ENCODE assay signal across 15 cellular contexts in genomic region chr10:72812798-72813430, GRCh38.
DNase-seq lines count a peak whose midpoint lies in the region; ATAC-seq and TF ChIP-seq lines count a peak whose summit lies in the region.
"Had no signal": no experiment of that assay in that cellular context is flagged by ENCODE, and none has a peak within 500 bp of the region (broad histone marks: within the 10 kb centered on the region; RNA-seq: fewer than 3 reads in every experiment).

No MANE protein-coding gene starts in this region.

- no peak for TF ChIP-seq CTCF in PC-9 (conservative IDR thresholded peaks at IDR 0.05)
- TF ChIP-seq CTCF in neutrophil (IDR thresholded peaks at IDR 0.05): no peak
- TF ChIP-seq CTCF in GM20000 (IDR thresholded peaks at IDR 0.05; ENCODE audit: extremely low read depth, missing control alignments): no peak

- H3K27ac ChIP-seq in PC-9 (peak overlapping the region; percentile 36), epithelial cell of prostate (peak overlapping the region; percentile 70), neutrophil (peak overlapping the region; percentile 76)
- H3K27ac ChIP-seq: cardiac muscle cell, esophagus squamous epithelium, neural progenitor cell, VCaP had no signal

- no peak overlapping the region for H2AFZ ChIP-seq in PC-9
- H2AFZ ChIP-seq: neural progenitor cell had no signal

- peaks cover 34% of the 10 kb centered on the region for H3F3A ChIP-seq in PC-9 (ENCODE audit: insufficient read depth, low read depth)

- intact Hi-C loops in PC-9 (cut with micrococcal nuclease; ENCODE audit: unreplicated experiment): no loop called here

- H3K4me2 ChIP-seq in PC-9: peak overlapping the region; percentile 62
- H3K4me2 ChIP-seq: neural progenitor cell had no signal

- H3K9me3 ChIP-seq in PC-9 (ENCODE audit: insufficient read depth, low read depth) (no peaks in the 10 kb centered on the region), neutrophil (no peaks in the 10 kb centered on the region)
- H3K9me3 ChIP-seq: esophagus squamous epithelium had no signal

- H3K79me2 ChIP-seq in PC-9 (ENCODE audit: low read depth): peaks cover 21% of the 10 kb centered on the region

- no TSS peak for BruUV-seq in PC-9 (replicated peaks; lab: Mats Ljungman, UMichigan)

- CTCF ChIA-PET in PC-9 (lab: Charles Lee): no interaction called here

- POLR2A ChIA-PET in PC-9 (lab: Charles Lee; ENCODE audit: unreplicated experiment): interaction anchor here (0.6 to 0.7 kb wide), 4 partner anchors 12 to 448 kb away, joined by 4 to 6 read pairs (median 6); no protein-coding TSS in a partner anchor

- H3K4me3 ChIP-seq in PC-9 (no peak overlapping the region), neutrophil (ENCODE audit: low read depth in 1 of 2, low read length in 1 of 2) (peak overlapping the region in 1 of 2 experiments; percentile 41)
- H3K4me3 ChIP-seq: cardiac muscle cell, esophagus squamous epithelium, neural progenitor cell had no signal

- H3K36me3 ChIP-seq in PC-9 (ENCODE audit: low read depth) (no peaks in the 10 kb centered on the region; the same call in 1 of the 2 replicates), neutrophil (no peaks in the 10 kb centered on the region)
- H3K36me3 ChIP-seq: cardiac muscle cell, esophagus squamous epithelium, neural progenitor cell had no signal

- no peaks in the 10 kb centered on the region for H3K27me3 ChIP-seq in PC-9 (ENCODE audit: insufficient read depth, low read depth)
- no peaks in the 10 kb centered on the region for H3K27me3 ChIP-seq in neutrophil
- H3K27me3 ChIP-seq: cardiac muscle cell, esophagus squamous epithelium, neural progenitor cell had no signal

- in situ Hi-C loops in G401 (cut with HindIII; ENCODE audit: low sequenced_read_pairs): no loop called here

- H3K9me2 ChIP-seq in PC-9 (ENCODE audit: insufficient read depth): 0 out of 2 replicates have a peak, but pooled peaks cover under 1% of the 10 kb centered on the region

- DNase-seq in G401 (ENCODE audit: low spot score): peak; percentile 44
- DNase-seq in PC-9: peak; percentile 48 to 91
- peak; percentile 10 for DNase-seq in epithelial cell of prostate (ENCODE audit: low read depth, low spot score)
- DNase-seq in GM20000 (ENCODE audit: low spot score): no peak
- no peak for DNase-seq in LoVo (ENCODE audit: low spot score)
- DNase-seq: activated T-cell treated with anti-CD3 and anti-CD28 coated beads, Interleukin-2, amount 50 U/mL, for 1 hour; esophagus squamous epithelium; H9; stimulated activated CD4-positive, alpha-beta T cell treated with anti-CD3 and anti-CD28 coated beads, Interleukin-15, amount 100 ng/mL, for 24 hours had no signal

- no peaks in the 10 kb centered on the region for H4K20me1 ChIP-seq in PC-9 (ENCODE audit: insufficient read depth)

- ATAC-seq in HG03469 (IDR thresholded peaks at IDR 0.05; ENCODE audit: unreplicated experiment) (no peak), HG02870 (IDR thresholded peaks at IDR 0.05; ENCODE audit: unreplicated experiment) (no peak)

- H3K4me1 ChIP-seq in PC-9 (replicated peaks; ENCODE audit: insufficient read depth) (peaks cover 18% of the 10 kb centered on the region), neutrophil (ENCODE audit: control insufficient read depth in 1 of 2, insufficient read depth in 1 of 2, low read depth in 1 of 2, low read length in 1 of 2) (peaks cover 50 to 61% of the 10 kb centered on the region in 2 experiments)

Comparison
In these comparisons a context has a peak if more than half of its experiments do, and no peak if none do; other contexts are left out.
1. DNase-seq: peak in G401 (single experiment), PC-9 (2 of 2) and epithelial cell of prostate (single experiment); none in GM20000 (single experiment) and LoVo (single experiment).
2. Peak in every context shown above with its lines, with median percentiles within 50 percentile points of each other: H3K27ac ChIP-seq.